ENCODE assay signal across 21 cellular contexts in genomic region chr18:3236470-3236869, GRCh38. TPM values are rescaled to one million over a fixed set of nuclear protein-coding genes. Genes with fewer than 3 reads are reported as not detected.
DNase-seq lines count a peak whose midpoint lies in the region; ATAC-seq and TF ChIP-seq lines count a peak whose summit lies in the region.
"Had no signal": no experiment of that assay in that cellular context is flagged by ENCODE, and none has a peak within 500 bp of the region (broad histone marks: within the 10 kb centered on the region; RNA-seq: fewer than 3 reads in every experiment).

No MANE protein-coding gene starts in this region.

- no peak overlapping the region for H3K4me2 ChIP-seq in smooth muscle cell
- H3K4me2 ChIP-seq in SK-N-SH, result no peak overlapping the region
- H3K4me2 ChIP-seq: KMS-11 had no signal

- H3K79me2 ChIP-seq in smooth muscle cell (ENCODE audit: low read depth) (no peaks in the 10 kb centered on the region), SK-N-SH (ENCODE audit: insufficient read depth) (no peaks in the 10 kb centered on the region)

- H3K27ac ChIP-seq in right cardiac atrium (ENCODE audit: low read length) (no peak overlapping the region), foreskin keratinocyte (no peak overlapping the region), smooth muscle cell (ENCODE audit: low read depth) (peak overlapping the region; percentile 23), SK-N-SH (ENCODE audit: low read depth in 2 of 2, low read length in 1 of 2) (no peak overlapping the region)
- H3K27ac ChIP-seq: GM23248, KMS-11, Peyer's patch had no signal

- no peak for TF ChIP-seq EP300 in SK-N-SH (IDR thresholded peaks at IDR 0.05; ENCODE audit: borderline replicate concordance in 1 of 2, low read depth in 1 of 2, low read length in 1 of 2)

- H3F3A ChIP-seq in smooth muscle cell (ENCODE audit: low read depth) (no peaks in the 10 kb centered on the region), SK-N-SH (replicated peaks; ENCODE audit: insufficient read depth) (no peaks in the 10 kb centered on the region)

- 75% methylated on average over 4 of the region's 4 CpGs for WGBS in right cardiac atrium
- WGBS in smooth muscle cell (ENCODE audit: low lambda C conversion rate), result 66% methylated on average over 4 of the region's 4 CpGs
- whole genome bisulfite sequencing in SK-N-SH (ENCODE audit: low lambda C conversion rate), result 54% methylated on average over 4 of the region's 4 CpGs

- no peaks in the 10 kb centered on the region for H3K27me3 ChIP-seq in right cardiac atrium (ENCODE audit: control insufficient read depth, insufficient read depth)
- H3K27me3 ChIP-seq in foreskin keratinocyte, result no peaks in the 10 kb centered on the region
- no peaks in the 10 kb centered on the region for H3K27me3 ChIP-seq in smooth muscle cell (ENCODE audit: low read depth)
- H3K27me3 ChIP-seq in SK-N-SH (ENCODE audit: insufficient read depth), result no peaks in the 10 kb centered on the region
- H3K27me3 ChIP-seq: Peyer's patch had no signal

- POLR2A ChIA-PET in SK-N-SH (lab: Yijun Ruan, JAX), result no interaction called here

- H2AFZ ChIP-seq in smooth muscle cell (ENCODE audit: low read depth) (no peak overlapping the region), SK-N-SH (ENCODE audit: low read depth) (no peak overlapping the region)
- H2AFZ ChIP-seq: GM23248 had no signal

- H3K9ac ChIP-seq in smooth muscle cell (ENCODE audit: low read depth) (no peak overlapping the region), SK-N-SH (no peak overlapping the region)
- H3K9ac ChIP-seq: GM23248, KMS-11 had no signal

- intact Hi-C loops in left ventricle myocardium superior (cut with micrococcal nuclease), result no loop called here
- intact Hi-C loops in right cardiac atrium (cut with DNase I), result no loop called here

- no peak for TF ChIP-seq RAD21 in SK-N-SH (IDR thresholded peaks at IDR 0.05; ENCODE audit: low read length)

- H4K20me1 ChIP-seq in smooth muscle cell (ENCODE audit: low read depth) (no peaks in the 10 kb centered on the region), SK-N-SH (ENCODE audit: insufficient read depth) (no peaks in the 10 kb centered on the region)

- H3K4me1 ChIP-seq in right cardiac atrium (ENCODE audit: control insufficient read depth, insufficient read depth, low read length) (peaks cover 6% of the 10 kb centered on the region), foreskin keratinocyte (peaks cover 4% of the 10 kb centered on the region), smooth muscle cell (ENCODE audit: low read depth) (no peaks in the 10 kb centered on the region), SK-N-SH (ENCODE audit: control insufficient read depth in 1 of 2, insufficient read depth in 2 of 2, low read depth in 1 of 2, low read length in 1 of 2) (no peaks in the 10 kb centered on the region)
- H3K4me1 ChIP-seq: Peyer's patch had no signal

- DNase-seq in left ventricle myocardium superior, result no peak
- DNase-seq in right cardiac atrium, result no peak
- peak; percentile 68 for DNase-seq in NCI-H510A treated with DMSO at 0.1 percent for 48 hours (lab: John Stamatoyannopoulos, UW)
- DNase-seq in foreskin keratinocyte, result peak in 1 of 2 donors; percentile 58
- no peak for DNase-seq in smooth muscle cell (lab: John Stamatoyannopoulos, UW; ENCODE audit: unreplicated experiment)
- no peak for DNase-seq in H4 (ENCODE audit: low spot score)
- DNase-seq in SK-N-SH, result no peak
- DNase-seq: CD4-positive, CD25-positive, alpha-beta regulatory T cell; DMS79 treated with DMSO at 0.1 percent for 48 hours; GM23248; HCEC 1CT; NCI-H1105; NCI-H146; NCI-H2029; NCI-H2171 treated with DMSO at 0.1 percent for 48 hours; NCI-H748 treated with DMSO at 0.1 percent for 48 hours; Peyer's patch; SW 1271 had no signal

- TF ChIP-seq CTCF in foreskin keratinocyte (conservative IDR thresholded peaks at IDR 0.05) (no peak), smooth muscle cell (IDR thresholded peaks at IDR 0.05; ENCODE audit: borderline replicate concordance, insufficient read depth, poor library complexity, severe bottlenecking) (no peak), SK-N-SH (IDR thresholded peaks at IDR 0.05) (no peak)

- H3K36me3 ChIP-seq in smooth muscle cell (ENCODE audit: low read depth) (no peaks in the 10 kb centered on the region), SK-N-SH (replicated peaks in 1 of 2; ENCODE audit: control insufficient read depth in 1 of 2, insufficient read depth in 2 of 2, low read length in 1 of 2) (no peaks in the 10 kb centered on the region)
- H3K36me3 ChIP-seq: Peyer's patch had no signal

- H3K9me3 ChIP-seq in right cardiac atrium (ENCODE audit: control insufficient read depth, low read length) (no peaks in the 10 kb centered on the region), smooth muscle cell (replicated peaks; ENCODE audit: low read depth) (no peaks in the 10 kb centered on the region), SK-N-SH (no peaks in the 10 kb centered on the region)

- CTCF ChIA-PET in SK-N-SH (lab: Yijun Ruan, JAX), result interaction anchor here (0.7 to 0.9 kb wide), 2 partner anchors 9 to 217 kb away, joined by 3 read pairs; no protein-coding TSS in a partner anchor

- H3K4me3 ChIP-seq in right cardiac atrium (ENCODE audit: low read length) (no peak overlapping the region), smooth muscle cell (no peak overlapping the region), SK-N-SH (ENCODE audit: low read depth in 2 of 2, low read length in 1 of 2) (no peak overlapping the region)
- H3K4me3 ChIP-seq: GM23248, Peyer's patch had no signal

- ATAC-seq in left ventricle myocardium superior (peak; percentile 74), right cardiac atrium (no peak), foreskin keratinocyte (peak; percentile 76), GM18517 (IDR thresholded peaks at IDR 0.05; ENCODE audit: unreplicated experiment) (no peak)

- H3K9me2 ChIP-seq in SK-N-SH, result no peaks in the 10 kb centered on the region

TF ChIP-seq in SK-N-SH, 30 proteins besides CTCF, POLR2A, EP300 and RAD21:
- TF ChIP-seq RCOR1 (IDR thresholded peaks at IDR 0.05; ENCODE audit: low read length) (no peak), ELF1 (IDR thresholded peaks at IDR 0.05) (no peak), SIN3A (IDR thresholded peaks at IDR 0.05; ENCODE audit: borderline replicate concordance, low read depth, low read length) (no peak), FOXM1 (IDR thresholded peaks at IDR 0.05; ENCODE audit: low read depth) (no peak), TAF1 (IDR thresholded peaks at IDR 0.05; ENCODE audit: borderline replicate concordance, low read depth, low read length) (no peak), RFX5 (IDR thresholded peaks at IDR 0.05; ENCODE audit: low read length) (no peak), IRF3 (IDR thresholded peaks at IDR 0.05; ENCODE audit: low read depth, low read length) (no peak), FOXJ3 (CRISPR knock-in tag; IDR thresholded peaks at IDR 0.05) (no peak), JUND (IDR thresholded peaks at IDR 0.05) (no peak), MXI1 (IDR thresholded peaks at IDR 0.05; ENCODE audit: low read depth, low read length) (no peak), CHD2 (IDR thresholded peaks at IDR 0.05; ENCODE audit: low read length, partially characterized antibody) (no peak), YY1 (IDR thresholded peaks at IDR 0.05; ENCODE audit: low read depth) (no peak)
- TF ChIP-seq, protein P1, sequence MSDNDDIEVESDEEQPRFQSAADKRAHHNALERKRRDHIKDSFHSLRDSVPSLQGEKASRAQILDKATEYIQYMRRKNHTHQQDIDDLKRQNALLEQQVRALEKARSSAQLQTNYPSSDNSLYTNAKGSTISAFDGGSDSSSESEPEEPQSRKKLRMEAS (IDR thresholded peaks at IDR 0.05; ENCODE audit: low read depth), result no peak

RNA-seq across cellular contexts. Expression of gene MYL12A, which starts 11.1 kb away (rescaled TPM):
- total RNA-seq in left ventricle myocardium superior (1,328 TPM), right cardiac atrium (100 to 1,000 TPM; 493 to 926 (median 671) TPM), foreskin keratinocyte (549 and 551 TPM in 2 replicates), smooth muscle cell (777 and 802 TPM in 2 replicates)
- polyA plus RNA-seq in right cardiac atrium (1,833 TPM), foreskin keratinocyte (617 and 641 TPM in 2 replicates), smooth muscle cell (915 and 953 TPM in 2 replicates), SK-N-SH (2012; rRNA removed) (448 and 565 TPM in 2 replicates)
- total RNA-seq in H4 (2014; rRNA removed; shearing (Covaris generic)), result 437 and 447 TPM in 2 replicates
- 686 and 851 TPM in 2 replicates for polyA plus RNA-seq in SK-N-SH (2012; cell fraction: cytosol; rRNA removed)
- polyA plus RNA-seq in SK-N-SH (2012; cell fraction: nucleus; rRNA removed), result 145 and 283 TPM in 2 replicates

RNA-seq across cellular contexts. Expression of gene MYOM1, which starts 16.7 kb away (rescaled TPM):
- total RNA-seq in left ventricle myocardium superior (724 TPM), right cardiac atrium (100 to 1,000 TPM; 337 to 479 (median 357) TPM), foreskin keratinocyte (0.07 and 0.11 TPM in 2 replicates), smooth muscle cell (0.40 and 0.54 TPM in 2 replicates)
- polyA plus RNA-seq in right cardiac atrium (177 TPM), foreskin keratinocyte (0.03 and 0.10 TPM in 2 replicates), smooth muscle cell (0.20 and 0.87 TPM in 2 replicates), SK-N-SH (2012; rRNA removed) (0.07 and 0.08 TPM in 2 replicates)
- 0.02 TPM in 1 of 2 replicates, not detected in the other for total RNA-seq in H4 (2014; rRNA removed; shearing (Covaris generic))
- polyA plus RNA-seq in SK-N-SH (2012; cell fraction: cytosol; rRNA removed), result 0.13 and 0.18 TPM in 2 replicates
- 0.20 and 0.21 TPM in 2 replicates for polyA plus RNA-seq in SK-N-SH (2012; cell fraction: nucleus; rRNA removed)
- total RNA-seq: HT1080 had no signal

RNA-seq across cellular contexts. Expression of gene MYL12B, which starts 25.5 kb away (rescaled TPM):
- total RNA-seq in left ventricle myocardium superior (168 TPM), right cardiac atrium (100 to 1,000 TPM; 171 to 199 (median 174) TPM), foreskin keratinocyte (808 and 830 TPM in 2 replicates), smooth muscle cell (368 and 427 TPM in 2 replicates)
- polyA plus RNA-seq in right cardiac atrium (343 TPM), foreskin keratinocyte (928 and 936 TPM in 2 replicates), smooth muscle cell (498 TPM in 2 replicates), SK-N-SH (2012; rRNA removed) (555 and 645 TPM in 2 replicates)
- total RNA-seq in H4 (2014; rRNA removed; shearing (Covaris generic)), result 460 and 468 TPM in 2 replicates
- polyA plus RNA-seq in SK-N-SH (2012; cell fraction: cytosol; rRNA removed), result 727 and 733 TPM in 2 replicates
- polyA plus RNA-seq in SK-N-SH (2012; cell fraction: nucleus; rRNA removed), result 166 and 313 TPM in 2 replicates

Comparison
In these comparisons a context has a peak if more than half of its experiments do, and no peak if none do; other contexts are left out.
1. ATAC-seq: peak in left ventricle myocardium superior (single experiment) and foreskin keratinocyte (single experiment); none in right cardiac atrium (0 of 2) and GM18517 (single experiment).
2. RNA of gene MYOM1, which starts 16.7 kb away (total RNA-seq): 724 TPM in left ventricle myocardium superior (single experiment) and 337 to 479 TPM in right cardiac atrium; 0.40 to 0.54 TPM in smooth muscle cell, 0.07 to 0.11 TPM in foreskin keratinocyte and 0.02 TPM in H4; every median in the first group is over 100 times any median in the second.